Comparison of ENCODE assay signal across 8 cellular contexts in the genomic region with DNA sequence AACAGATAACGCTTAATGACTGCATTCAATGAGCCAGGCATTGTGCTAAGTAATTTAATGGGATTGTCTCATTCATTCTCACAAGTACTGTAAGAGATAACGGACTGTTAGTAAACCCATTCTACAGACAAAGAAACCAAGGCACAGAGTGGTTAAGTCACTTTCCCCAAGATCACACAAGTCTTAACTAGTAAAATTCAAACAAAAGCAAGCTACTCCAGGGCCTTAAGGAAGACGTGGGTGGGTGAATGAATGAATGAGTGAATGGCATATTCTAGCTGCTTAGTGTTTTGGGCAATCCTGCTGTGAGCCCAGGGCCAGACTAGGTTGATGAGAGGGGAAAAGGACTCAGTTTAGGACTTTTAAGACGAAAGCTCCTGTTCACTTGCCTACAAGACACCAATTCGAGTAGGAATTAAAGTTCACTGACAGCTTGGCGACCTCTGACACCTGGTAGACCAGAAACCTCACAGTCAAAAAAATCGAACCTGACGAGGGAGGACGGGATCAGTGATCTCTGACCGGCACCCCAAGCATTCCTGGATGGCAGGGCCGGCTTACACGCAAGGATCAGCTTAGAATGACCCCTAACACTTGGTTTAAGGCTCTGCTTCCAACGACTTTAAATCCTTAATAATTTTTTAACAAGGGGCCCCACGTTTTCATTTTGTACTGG. TPM values are rescaled to one million over a fixed set of nuclear protein-coding genes. Genes with fewer than 3 reads are reported as not detected.
A peak's percentile ranks its signal among the peaks of the same experiment; 100 is the strongest.
DNase-seq lines count a peak whose midpoint lies in the region; ATAC-seq, FAIRE-seq and TF ChIP-seq lines count a peak whose summit lies in the region.

No MANE protein-coding gene starts in this region.

- peak overlapping the region; percentile 98 for H3K27ac Mint-ChIP-seq in activated CD4-positive, alpha-beta T cell treated with anti-CD3 and anti-CD28 coated beads, Interleukin-2, amount 10 ng/mL, durations not matched to agents 24 days and 14 days
- H3K27ac Mint-ChIP-seq in activated CD8-positive, alpha-beta T cell treated with anti-CD3 and anti-CD28 coated beads, Interleukin-2, amount 10 ng/mL, durations not matched to agents 7 days and 5 days = peak overlapping the region; percentile 98

- FAIRE-seq in GM12891 (lab: Jason Lieb, UNC) (no peak), frontal cortex (lab: Jason Lieb, UNC) (no peak)

- no peaks in the 10 kb centered on the region for H3K9me3 Mint-ChIP-seq in activated CD4-positive, alpha-beta T cell treated with anti-CD3 and anti-CD28 coated beads, Interleukin-2, amount 10 ng/mL, durations not matched to agents 24 days and 14 days
- no peaks in the 10 kb centered on the region for H3K9me3 Mint-ChIP-seq in activated CD8-positive, alpha-beta T cell treated with anti-CD3 and anti-CD28 coated beads, Interleukin-2, amount 10 ng/mL, durations not matched to agents 7 days and 5 days (ENCODE audit: insufficient read depth)

- H3K9ac ChIP-seq in iPS-15b (ENCODE audit: low read depth, low read length) (peak overlapping the region; percentile 92), stomach smooth muscle (ENCODE audit: low read length in 2 of 2) (peak overlapping the region; percentile 89 to 90)

- no peaks in the 10 kb centered on the region for H3K27me3 Mint-ChIP-seq in activated CD4-positive, alpha-beta T cell treated with anti-CD3 and anti-CD28 coated beads, Interleukin-2, amount 10 ng/mL, durations not matched to agents 24 days and 14 days
- H3K27me3 Mint-ChIP-seq in activated CD8-positive, alpha-beta T cell treated with anti-CD3 and anti-CD28 coated beads, Interleukin-2, amount 10 ng/mL, durations not matched to agents 7 days and 5 days (ENCODE audit: low read depth) = no peaks in the 10 kb centered on the region

- peaks cover 24% of the 10 kb centered on the region for H3K4me1 Mint-ChIP-seq in activated CD4-positive, alpha-beta T cell treated with anti-CD3 and anti-CD28 coated beads, Interleukin-2, amount 10 ng/mL, durations not matched to agents 24 days and 14 days
- H3K4me1 Mint-ChIP-seq in activated CD8-positive, alpha-beta T cell treated with anti-CD3 and anti-CD28 coated beads, Interleukin-2, amount 10 ng/mL, durations not matched to agents 7 days and 5 days (ENCODE audit: low read depth) = peaks cover 22% of the 10 kb centered on the region

- POLR2A ChIA-PET in activated CD8-positive, alpha-beta T cell treated with anti-CD3 and anti-CD28 coated beads, Interleukin-2, amount 10 ng/mL, durations not matched to agents 7 days and 5 days (lab: Charles Lee) = interaction anchor here (0.6 to 1.3 kb wide), 3 partner anchors 13 to 42 kb away, joined by 3 to 4 read pairs (median 3); no protein-coding TSS in a partner anchor

- no peak for ATAC-seq in activated CD8-positive, alpha-beta T cell treated with anti-CD3 and anti-CD28 coated beads, Interleukin-2, amount 10 ng/mL, durations not matched to agents 7 days and 5 days

- peak overlapping the region; percentile 96 for H3K27ac ChIP-seq in stomach smooth muscle (ENCODE audit: low read length)

- intact Hi-C loops in activated CD4-positive, alpha-beta T cell treated with anti-CD3 and anti-CD28 coated beads, Interleukin-2, amount 10 ng/mL, durations not matched to agents 24 days and 14 days (cut with micrococcal nuclease) = loop anchor here (1.0 to 10.0 kb wide), 5 partner anchors 40 to 394 kb away; partner anchors contain the start of genes AKR7A2, NBL1, SLC66A1 and UBR4

- H3K36me3 ChIP-seq in iPS-15b (ENCODE audit: control insufficient read depth, insufficient read depth, low read length) (peaks cover 11% of the 10 kb centered on the region), stomach smooth muscle (ENCODE audit: control insufficient read depth in 2 of 2, insufficient read depth in 2 of 2, low read length in 2 of 2) (peaks cover 0 to 2% of the 10 kb centered on the region in 2 donors)

- peaks cover 29% of the 10 kb centered on the region for H3K36me3 Mint-ChIP-seq in activated CD4-positive, alpha-beta T cell treated with anti-CD3 and anti-CD28 coated beads, Interleukin-2, amount 10 ng/mL, durations not matched to agents 24 days and 14 days (ENCODE audit: low read depth)
- H3K36me3 Mint-ChIP-seq in activated CD8-positive, alpha-beta T cell treated with anti-CD3 and anti-CD28 coated beads, Interleukin-2, amount 10 ng/mL, durations not matched to agents 7 days and 5 days (ENCODE audit: low read depth) = peaks cover 3% of the 10 kb centered on the region

- H3K4me3 Mint-ChIP-seq in activated CD4-positive, alpha-beta T cell treated with anti-CD3 and anti-CD28 coated beads, Interleukin-2, amount 10 ng/mL, durations not matched to agents 24 days and 14 days = peak overlapping the region; percentile 100
- H3K4me3 Mint-ChIP-seq in activated CD8-positive, alpha-beta T cell treated with anti-CD3 and anti-CD28 coated beads, Interleukin-2, amount 10 ng/mL, durations not matched to agents 7 days and 5 days = peak overlapping the region; percentile 97

- no peaks in the 10 kb centered on the region for H3K9me3 ChIP-seq in iPS-15b (ENCODE audit: control insufficient read depth, insufficient read depth, low read length)
- no peaks in the 10 kb centered on the region for H3K9me3 ChIP-seq in stomach smooth muscle (ENCODE audit: control insufficient read depth in 2 of 2, low read length in 2 of 2)

- no peaks in the 10 kb centered on the region for H3K27me3 ChIP-seq in iPS-15b (ENCODE audit: control insufficient read depth, insufficient read depth, low read length)
- no peaks in the 10 kb centered on the region for H3K27me3 ChIP-seq in stomach smooth muscle (ENCODE audit: control insufficient read depth in 1 of 2, insufficient read depth in 2 of 2, low read length in 2 of 2)

- peak overlapping the region; percentile 86 for H3K4me3 ChIP-seq in iPS-15b (ENCODE audit: low read depth, low read length)
- H3K4me3 ChIP-seq in stomach smooth muscle (ENCODE audit: low read length in 2 of 2) = peak overlapping the region; percentile 97 to 99

- DNase-seq in activated CD4-positive, alpha-beta T cell treated with anti-CD3 and anti-CD28 coated beads, Interleukin-2, amount 10 ng/mL, durations not matched to agents 24 days and 14 days = peak; percentile 72
- DNase-seq in activated CD4-positive, alpha-beta T cell treated with anti-CD3 and anti-CD28 coated beads, Interleukin-2, amount 50 U/mL, for 4 hours = no peak
- DNase-seq in activated CD8-positive, alpha-beta T cell treated with anti-CD3 and anti-CD28 coated beads, Interleukin-2, amount 10 ng/mL, durations not matched to agents 7 days and 5 days = peak; percentile 35
- DNase-seq in stimulated activated CD8-positive, alpha-beta memory T cell treated with anti-CD3 and anti-CD28 coated beads, Interleukin-4, amount 100 ng/mL, for 48 hours = no peak
- no peak for DNase-seq in GM12891 (ENCODE audit: insufficient read length, low spot score)
- no peak for DNase-seq in frontal cortex (ENCODE audit: low spot score in 2 of 2)

- CTCF ChIA-PET in activated CD8-positive, alpha-beta T cell treated with anti-CD3 and anti-CD28 coated beads, Interleukin-2, amount 10 ng/mL, durations not matched to agents 7 days and 5 days (lab: Charles Lee) = interaction anchor here (0.9 to 1.7 kb wide), 8 partner anchors 10 to 411 kb away, joined by 3 to 10 read pairs (median 4); no protein-coding TSS in a partner anchor

- H3K4me1 ChIP-seq in iPS-15b (ENCODE audit: control insufficient read depth, insufficient read depth, low read length) (peaks cover 13% of the 10 kb centered on the region), stomach smooth muscle (ENCODE audit: control insufficient read depth, insufficient read depth, low read length) (peaks cover 29% of the 10 kb centered on the region)

- no peak for TF ChIP-seq POLR2A in GM12891 (IDR thresholded peaks at IDR 0.05; ENCODE audit: low read depth, low read length)

TF ChIP-seq in GM12891, 5 proteins besides CTCF, POLR2A, EP300 and RAD21:
- TF ChIP-seq PAX5 (IDR thresholded peaks at IDR 0.05; ENCODE audit: insufficient read depth, low read length, severe bottlenecking) (no peak), TAF1 (IDR thresholded peaks at IDR 0.05; ENCODE audit: low read depth, low read length) (no peak), SPI1 (IDR thresholded peaks at IDR 0.05; ENCODE audit: low read depth, low read length) (no peak), POU2F2 (IDR thresholded peaks at IDR 0.05; ENCODE audit: low read depth, low read length) (no peak), POLR2AphosphoS5 (IDR thresholded peaks at IDR 0.05; ENCODE audit: low read depth, low read length) (no peak)

RNA-seq across cellular contexts. Expression of gene EMC1, which starts 0.6 kb away (rescaled TPM):
- total RNA-seq in activated CD4-positive, alpha-beta T cell treated with anti-CD3 and anti-CD28 coated beads, Interleukin-2, amount 10 ng/mL, durations not matched to agents 24 days and 14 days = 67.9 and 71.1 TPM in 2 replicates
- 10 to 100 TPM; 36.6 to 38.9 TPM for total RNA-seq in activated CD8-positive, alpha-beta T cell treated with anti-CD3 and anti-CD28 coated beads, Interleukin-2, amount 10 ng/mL, durations not matched to agents 7 days and 5 days
- polyA plus RNA-seq in GM12891 (2012; ENCODE audit: low read depth, missing spikeins) = 16.5 TPM
- 75.0 TPM for total RNA-seq in frontal cortex

RNA-seq across cellular contexts. Expression of gene MRTO4, which starts 0.8 kb away (rescaled TPM):
- total RNA-seq in activated CD4-positive, alpha-beta T cell treated with anti-CD3 and anti-CD28 coated beads, Interleukin-2, amount 10 ng/mL, durations not matched to agents 24 days and 14 days = 132 and 135 TPM in 2 replicates
- 10 to 100 TPM; 43.5 to 44.4 TPM for total RNA-seq in activated CD8-positive, alpha-beta T cell treated with anti-CD3 and anti-CD28 coated beads, Interleukin-2, amount 10 ng/mL, durations not matched to agents 7 days and 5 days
- polyA plus RNA-seq in GM12891 (2012; ENCODE audit: low read depth, missing spikeins) = 31.5 TPM
- 31.8 TPM for total RNA-seq in frontal cortex

RNA-seq across cellular contexts. Expression of gene AKR7A3, which starts 37.8 kb away (rescaled TPM):
- 1.8 and 2.5 TPM in 2 replicates for total RNA-seq in activated CD4-positive, alpha-beta T cell treated with anti-CD3 and anti-CD28 coated beads, Interleukin-2, amount 10 ng/mL, durations not matched to agents 24 days and 14 days
- total RNA-seq in activated CD8-positive, alpha-beta T cell treated with anti-CD3 and anti-CD28 coated beads, Interleukin-2, amount 10 ng/mL, durations not matched to agents 7 days and 5 days = under 1 TPM; 0.37 to 0.61 TPM
- 0.17 TPM for polyA plus RNA-seq in GM12891 (2012; ENCODE audit: low read depth, missing spikeins)
- total RNA-seq in frontal cortex = 1.2 TPM

RNA-seq across cellular contexts. Expression of gene UBR4, which starts 40.7 kb away (rescaled TPM):
- total RNA-seq in activated CD4-positive, alpha-beta T cell treated with anti-CD3 and anti-CD28 coated beads, Interleukin-2, amount 10 ng/mL, durations not matched to agents 24 days and 14 days = 145 and 162 TPM in 2 replicates
- 100 to 1,000 TPM; 117 to 125 TPM for total RNA-seq in activated CD8-positive, alpha-beta T cell treated with anti-CD3 and anti-CD28 coated beads, Interleukin-2, amount 10 ng/mL, durations not matched to agents 7 days and 5 days
- 78.6 TPM for polyA plus RNA-seq in GM12891 (2012; ENCODE audit: low read depth, missing spikeins)
- 69.7 TPM for total RNA-seq in frontal cortex

Comparison
In these comparisons a context has a peak if more than half of its experiments do, and no peak if none do; other contexts are left out.
1. DNase-seq: peak in activated CD4-positive, alpha-beta T cell treated with anti-CD3 and anti-CD28 coated beads, Interleukin-2, amount 10 ng/mL, durations not matched to agents 24 days and 14 days (single experiment) and activated CD8-positive, alpha-beta T cell treated with anti-CD3 and anti-CD28 coated beads, Interleukin-2, amount 10 ng/mL, durations not matched to agents 7 days and 5 days (single experiment); none in activated CD4-positive, alpha-beta T cell treated with anti-CD3 and anti-CD28 coated beads, Interleukin-2, amount 50 U/mL, for 4 hours (0 of 2), stimulated activated CD8-positive, alpha-beta memory T cell treated with anti-CD3 and anti-CD28 coated beads, Interleukin-4, amount 100 ng/mL, for 48 hours (single experiment), GM12891 (single experiment) and frontal cortex (0 of 2).